ENCODE assay signal across 1 cellular context in the genomic region with DNA sequence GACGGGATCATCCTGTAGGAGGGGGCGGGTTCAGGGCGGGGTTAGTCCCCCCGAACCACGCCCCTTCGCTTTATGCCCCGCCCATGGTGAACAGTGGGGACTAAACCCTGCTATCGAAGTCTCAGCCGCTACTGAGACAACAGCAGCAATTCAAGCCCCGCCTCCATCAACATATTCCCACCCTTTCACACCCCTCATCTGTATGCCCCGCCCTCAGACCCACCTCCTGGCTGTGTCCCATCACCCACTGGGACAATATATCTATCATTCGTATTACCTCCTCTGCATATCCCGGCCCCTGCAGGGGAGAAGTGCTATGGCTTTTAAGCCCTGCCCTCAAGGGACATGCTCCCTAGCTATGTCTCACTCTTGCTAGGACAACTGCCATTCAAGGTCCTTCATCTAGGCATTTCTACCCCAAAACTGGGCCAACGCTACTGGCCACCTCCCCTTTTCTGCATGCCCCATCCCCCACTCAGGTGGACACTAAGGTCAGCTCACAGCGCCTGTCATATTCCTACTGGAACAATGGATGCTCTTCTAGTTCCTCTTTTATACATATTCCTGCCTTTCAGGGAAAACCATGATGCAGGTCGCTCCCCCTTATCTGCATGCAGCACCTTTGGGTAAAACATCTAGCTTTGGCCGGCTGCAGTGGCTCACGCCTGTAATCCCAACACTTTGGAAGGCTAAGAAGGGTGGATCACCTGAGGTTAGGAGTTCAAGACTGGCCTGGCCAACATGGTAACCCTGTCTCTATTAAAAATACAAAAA.
TF ChIP-seq lines count a peak whose summit lies in the region.

No MANE protein-coding gene starts in this region.

TF ChIP-seq in K562, 482 proteins besides CTCF, POLR2A, EP300 and RAD21 (continued from another document and continues in another):
- TF ChIP-seq, protein P1, sequence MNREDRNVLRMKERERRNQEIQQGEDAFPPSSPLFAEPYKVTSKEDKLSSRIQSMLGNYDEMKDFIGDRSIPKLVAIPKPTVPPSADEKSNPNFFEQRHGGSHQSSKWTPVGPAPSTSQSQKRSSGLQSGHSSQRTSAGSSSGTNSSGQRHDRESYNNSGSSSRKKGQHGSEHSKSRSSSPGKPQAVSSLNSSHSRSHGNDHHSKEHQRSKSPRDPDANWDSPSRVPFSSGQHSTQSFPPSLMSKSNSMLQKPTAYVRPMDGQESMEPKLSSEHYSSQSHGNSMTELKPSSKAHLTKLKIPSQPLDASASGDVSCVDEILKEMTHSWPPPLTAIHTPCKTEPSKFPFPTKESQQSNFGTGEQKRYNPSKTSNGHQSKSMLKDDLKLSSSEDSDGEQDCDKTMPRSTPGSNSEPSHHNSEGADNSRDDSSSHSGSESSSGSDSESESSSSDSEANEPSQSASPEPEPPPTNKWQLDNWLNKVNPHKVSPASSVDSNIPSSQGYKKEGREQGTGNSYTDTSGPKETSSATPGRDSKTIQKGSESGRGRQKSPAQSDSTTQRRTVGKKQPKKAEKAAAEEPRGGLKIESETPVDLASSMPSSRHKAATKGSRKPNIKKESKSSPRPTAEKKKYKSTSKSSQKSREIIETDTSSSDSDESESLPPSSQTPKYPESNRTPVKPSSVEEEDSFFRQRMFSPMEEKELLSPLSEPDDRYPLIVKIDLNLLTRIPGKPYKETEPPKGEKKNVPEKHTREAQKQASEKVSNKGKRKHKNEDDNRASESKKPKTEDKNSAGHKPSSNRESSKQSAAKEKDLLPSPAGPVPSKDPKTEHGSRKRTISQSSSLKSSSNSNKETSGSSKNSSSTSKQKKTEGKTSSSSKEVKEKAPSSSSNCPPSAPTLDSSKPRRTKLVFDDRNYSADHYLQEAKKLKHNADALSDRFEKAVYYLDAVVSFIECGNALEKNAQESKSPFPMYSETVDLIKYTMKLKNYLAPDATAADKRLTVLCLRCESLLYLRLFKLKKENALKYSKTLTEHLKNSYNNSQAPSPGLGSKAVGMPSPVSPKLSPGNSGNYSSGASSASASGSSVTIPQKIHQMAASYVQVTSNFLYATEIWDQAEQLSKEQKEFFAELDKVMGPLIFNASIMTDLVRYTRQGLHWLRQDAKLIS (CRISPR knock-in tag; IDR thresholded peaks at IDR 0.05), result no peak
- TF ChIP-seq PHTF2 (CRISPR knock-in tag; IDR thresholded peaks at IDR 0.05) (no peak), FUS (optimal IDR thresholded peaks at IDR 0.05; ENCODE audit: low read depth, low read length) (no peak), ETS2 (tag; IDR thresholded peaks at IDR 0.05; ENCODE audit: borderline replicate concordance, poor library complexity, severe bottlenecking) (no peak), FOXA3 (CRISPR knock-in tag; conservative IDR thresholded peaks at IDR 0.05 in 1 of 2, IDR thresholded peaks at IDR 0.05 in 1 of 2) (no peak), MTA1 (IDR thresholded peaks at IDR 0.05; ENCODE audit: borderline replicate concordance) (peak; percentile 62; the same call in 1 of the 2 replicates), CC2D1A (IDR thresholded peaks at IDR 0.05) (0 out of 2 replicates have a peak, but pooled peaks have one; percentile 16), BCOR (IDR thresholded peaks at IDR 0.05) (peak; percentile 67), ZNF174 (CRISPR knock-in tag; IDR thresholded peaks at IDR 0.05) (no peak), CEBPB (tag; IDR thresholded peaks at IDR 0.05) (no peak), PHB (CRISPR knock-in tag; IDR thresholded peaks at IDR 0.05) (no peak), NELFE (IDR thresholded peaks at IDR 0.05; ENCODE audit: insufficient read depth, insufficient read length) (no peak), ATF1 (CRISPR knock-in tag; IDR thresholded peaks at IDR 0.05) (no peak), ATF1 (tag; IDR thresholded peaks at IDR 0.05) (no peak), NFE2L1 (tag; IDR thresholded peaks at IDR 0.05; ENCODE audit: borderline replicate concordance, low read depth) (no peak)
- TF ChIP-seq, protein P2, sequence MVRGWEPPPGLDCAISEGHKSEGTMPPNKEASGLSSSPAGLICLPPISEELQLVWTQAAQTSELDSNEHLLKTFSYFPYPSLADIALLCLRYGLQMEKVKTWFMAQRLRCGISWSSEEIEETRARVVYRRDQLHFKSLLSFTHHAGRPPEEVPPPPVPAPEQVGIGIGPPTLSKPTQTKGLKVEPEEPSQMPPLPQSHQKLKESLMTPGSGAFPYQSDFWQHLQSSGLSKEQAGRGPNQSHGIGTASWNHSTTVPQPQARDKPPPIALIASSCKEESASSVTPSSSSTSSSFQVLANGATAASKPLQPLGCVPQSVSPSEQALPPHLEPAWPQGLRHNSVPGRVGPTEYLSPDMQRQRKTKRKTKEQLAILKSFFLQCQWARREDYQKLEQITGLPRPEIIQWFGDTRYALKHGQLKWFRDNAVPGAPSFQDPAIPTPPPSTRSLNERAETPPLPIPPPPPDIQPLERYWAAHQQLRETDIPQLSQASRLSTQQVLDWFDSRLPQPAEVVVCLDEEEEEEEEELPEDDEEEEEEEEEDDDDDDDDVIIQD (CRISPR knock-in tag; IDR thresholded peaks at IDR 0.05), result no peak
- TF ChIP-seq, protein P3, sequence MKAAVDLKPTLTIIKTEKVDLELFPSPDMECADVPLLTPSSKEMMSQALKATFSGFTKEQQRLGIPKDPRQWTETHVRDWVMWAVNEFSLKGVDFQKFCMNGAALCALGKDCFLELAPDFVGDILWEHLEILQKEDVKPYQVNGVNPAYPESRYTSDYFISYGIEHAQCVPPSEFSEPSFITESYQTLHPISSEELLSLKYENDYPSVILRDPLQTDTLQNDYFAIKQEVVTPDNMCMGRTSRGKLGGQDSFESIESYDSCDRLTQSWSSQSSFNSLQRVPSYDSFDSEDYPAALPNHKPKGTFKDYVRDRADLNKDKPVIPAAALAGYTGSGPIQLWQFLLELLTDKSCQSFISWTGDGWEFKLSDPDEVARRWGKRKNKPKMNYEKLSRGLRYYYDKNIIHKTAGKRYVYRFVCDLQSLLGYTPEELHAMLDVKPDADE (conservative IDR thresholded peaks at IDR 0.05; ENCODE audit: control insufficient read depth, low read depth, low read length), result no peak
- TF ChIP-seq, protein P4, sequence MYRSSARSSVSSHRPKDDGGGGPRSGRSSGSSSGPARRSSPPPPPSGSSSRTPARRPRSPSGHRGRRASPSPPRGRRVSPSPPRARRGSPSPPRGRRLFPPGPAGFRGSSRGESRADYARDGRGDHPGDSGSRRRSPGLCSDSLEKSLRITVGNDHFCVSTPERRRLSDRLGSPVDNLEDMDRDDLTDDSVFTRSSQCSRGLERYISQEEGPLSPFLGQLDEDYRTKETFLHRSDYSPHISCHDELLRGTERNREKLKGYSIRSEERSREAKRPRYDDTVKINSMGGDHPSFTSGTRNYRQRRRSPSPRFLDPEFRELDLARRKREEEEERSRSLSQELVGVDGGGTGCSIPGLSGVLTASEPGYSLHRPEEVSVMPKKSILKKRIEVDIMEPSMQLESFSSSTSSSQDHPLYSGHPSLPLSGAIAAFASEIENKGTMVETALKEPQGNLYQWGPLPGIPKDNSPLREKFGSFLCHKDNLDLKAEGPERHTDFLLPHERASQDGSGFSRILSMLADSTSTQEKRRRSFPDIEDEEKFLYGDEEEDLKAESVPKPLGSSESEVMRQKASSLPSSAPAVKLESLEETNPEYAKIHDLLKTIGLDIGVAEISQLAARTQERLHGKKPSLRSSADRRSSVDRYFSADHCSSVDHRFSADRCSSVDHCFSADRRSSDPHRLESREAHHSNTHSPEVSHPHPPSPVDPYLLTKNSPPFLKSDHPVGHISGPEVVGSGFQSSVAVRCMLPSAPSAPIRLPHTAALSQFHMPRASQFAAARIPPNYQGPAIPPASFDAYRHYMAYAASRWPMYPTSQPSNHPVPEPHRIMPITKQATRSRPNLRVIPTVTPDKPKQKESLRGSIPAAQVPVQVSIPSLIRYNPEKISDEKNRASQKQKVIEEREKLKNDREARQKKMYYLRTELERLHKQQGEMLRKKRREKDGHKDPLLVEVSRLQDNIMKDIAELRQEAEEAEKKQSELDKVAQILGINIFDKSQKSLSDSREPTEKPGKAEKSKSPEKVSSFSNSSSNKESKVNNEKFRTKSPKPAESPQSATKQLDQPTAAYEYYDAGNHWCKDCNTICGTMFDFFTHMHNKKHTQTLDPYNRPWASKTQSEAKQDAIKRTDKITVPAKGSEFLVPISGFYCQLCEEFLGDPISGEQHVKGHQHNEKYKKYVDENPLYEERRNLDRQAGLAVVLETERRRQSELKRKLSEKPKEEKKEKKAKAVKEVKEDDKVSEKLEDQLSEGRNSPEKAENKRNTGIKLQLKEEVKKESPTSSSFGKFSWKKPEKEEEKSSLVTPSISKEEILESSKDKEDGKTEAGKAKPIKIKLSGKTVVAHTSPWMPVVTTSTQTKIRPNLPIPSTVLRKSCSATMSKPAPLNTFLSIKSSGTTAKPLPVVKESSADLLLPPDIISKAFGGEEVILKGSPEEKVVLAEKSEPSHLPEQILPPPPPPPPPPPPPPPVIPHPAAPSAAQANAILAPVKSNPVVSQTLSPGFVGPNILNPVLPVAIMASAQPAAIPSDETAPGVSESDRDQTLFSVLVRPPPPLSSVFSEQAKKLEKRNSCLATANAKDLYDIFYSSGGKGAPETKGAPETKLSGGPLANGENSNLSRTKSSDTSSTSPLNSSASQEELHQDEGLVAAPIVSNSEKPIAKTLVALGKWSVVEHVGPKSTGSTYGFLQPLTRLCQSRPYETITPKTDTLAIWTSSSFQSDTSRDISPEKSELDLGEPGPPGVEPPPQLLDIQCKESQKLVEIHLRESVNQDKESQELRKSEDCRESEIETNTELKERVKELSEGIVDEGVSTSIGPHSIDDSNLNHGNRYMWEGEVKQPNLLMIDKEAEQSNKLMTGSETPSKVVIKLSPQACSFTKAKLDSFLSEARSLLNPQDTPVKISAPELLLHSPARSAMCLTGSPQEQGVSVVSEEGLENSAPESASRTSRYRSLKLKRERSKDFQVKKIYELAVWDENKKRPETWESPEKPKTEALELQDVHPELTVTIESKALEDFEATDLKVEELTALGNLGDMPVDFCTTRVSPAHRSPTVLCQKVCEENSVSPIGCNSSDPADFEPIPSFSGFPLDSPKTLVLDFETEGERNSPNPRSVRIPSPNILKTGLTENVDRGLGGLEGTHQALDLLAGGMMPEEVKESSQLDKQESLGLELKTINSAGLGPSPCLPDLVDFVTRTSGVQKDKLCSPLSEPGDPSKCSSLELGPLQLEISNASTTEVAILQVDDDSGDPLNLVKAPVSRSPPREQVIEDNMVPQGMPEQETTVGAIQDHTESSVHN (IDR thresholded peaks at IDR 0.05; ENCODE audit: borderline replicate concordance in 1 of 2, low read depth in 1 of 2), result no peak
- TF ChIP-seq, protein P5, sequence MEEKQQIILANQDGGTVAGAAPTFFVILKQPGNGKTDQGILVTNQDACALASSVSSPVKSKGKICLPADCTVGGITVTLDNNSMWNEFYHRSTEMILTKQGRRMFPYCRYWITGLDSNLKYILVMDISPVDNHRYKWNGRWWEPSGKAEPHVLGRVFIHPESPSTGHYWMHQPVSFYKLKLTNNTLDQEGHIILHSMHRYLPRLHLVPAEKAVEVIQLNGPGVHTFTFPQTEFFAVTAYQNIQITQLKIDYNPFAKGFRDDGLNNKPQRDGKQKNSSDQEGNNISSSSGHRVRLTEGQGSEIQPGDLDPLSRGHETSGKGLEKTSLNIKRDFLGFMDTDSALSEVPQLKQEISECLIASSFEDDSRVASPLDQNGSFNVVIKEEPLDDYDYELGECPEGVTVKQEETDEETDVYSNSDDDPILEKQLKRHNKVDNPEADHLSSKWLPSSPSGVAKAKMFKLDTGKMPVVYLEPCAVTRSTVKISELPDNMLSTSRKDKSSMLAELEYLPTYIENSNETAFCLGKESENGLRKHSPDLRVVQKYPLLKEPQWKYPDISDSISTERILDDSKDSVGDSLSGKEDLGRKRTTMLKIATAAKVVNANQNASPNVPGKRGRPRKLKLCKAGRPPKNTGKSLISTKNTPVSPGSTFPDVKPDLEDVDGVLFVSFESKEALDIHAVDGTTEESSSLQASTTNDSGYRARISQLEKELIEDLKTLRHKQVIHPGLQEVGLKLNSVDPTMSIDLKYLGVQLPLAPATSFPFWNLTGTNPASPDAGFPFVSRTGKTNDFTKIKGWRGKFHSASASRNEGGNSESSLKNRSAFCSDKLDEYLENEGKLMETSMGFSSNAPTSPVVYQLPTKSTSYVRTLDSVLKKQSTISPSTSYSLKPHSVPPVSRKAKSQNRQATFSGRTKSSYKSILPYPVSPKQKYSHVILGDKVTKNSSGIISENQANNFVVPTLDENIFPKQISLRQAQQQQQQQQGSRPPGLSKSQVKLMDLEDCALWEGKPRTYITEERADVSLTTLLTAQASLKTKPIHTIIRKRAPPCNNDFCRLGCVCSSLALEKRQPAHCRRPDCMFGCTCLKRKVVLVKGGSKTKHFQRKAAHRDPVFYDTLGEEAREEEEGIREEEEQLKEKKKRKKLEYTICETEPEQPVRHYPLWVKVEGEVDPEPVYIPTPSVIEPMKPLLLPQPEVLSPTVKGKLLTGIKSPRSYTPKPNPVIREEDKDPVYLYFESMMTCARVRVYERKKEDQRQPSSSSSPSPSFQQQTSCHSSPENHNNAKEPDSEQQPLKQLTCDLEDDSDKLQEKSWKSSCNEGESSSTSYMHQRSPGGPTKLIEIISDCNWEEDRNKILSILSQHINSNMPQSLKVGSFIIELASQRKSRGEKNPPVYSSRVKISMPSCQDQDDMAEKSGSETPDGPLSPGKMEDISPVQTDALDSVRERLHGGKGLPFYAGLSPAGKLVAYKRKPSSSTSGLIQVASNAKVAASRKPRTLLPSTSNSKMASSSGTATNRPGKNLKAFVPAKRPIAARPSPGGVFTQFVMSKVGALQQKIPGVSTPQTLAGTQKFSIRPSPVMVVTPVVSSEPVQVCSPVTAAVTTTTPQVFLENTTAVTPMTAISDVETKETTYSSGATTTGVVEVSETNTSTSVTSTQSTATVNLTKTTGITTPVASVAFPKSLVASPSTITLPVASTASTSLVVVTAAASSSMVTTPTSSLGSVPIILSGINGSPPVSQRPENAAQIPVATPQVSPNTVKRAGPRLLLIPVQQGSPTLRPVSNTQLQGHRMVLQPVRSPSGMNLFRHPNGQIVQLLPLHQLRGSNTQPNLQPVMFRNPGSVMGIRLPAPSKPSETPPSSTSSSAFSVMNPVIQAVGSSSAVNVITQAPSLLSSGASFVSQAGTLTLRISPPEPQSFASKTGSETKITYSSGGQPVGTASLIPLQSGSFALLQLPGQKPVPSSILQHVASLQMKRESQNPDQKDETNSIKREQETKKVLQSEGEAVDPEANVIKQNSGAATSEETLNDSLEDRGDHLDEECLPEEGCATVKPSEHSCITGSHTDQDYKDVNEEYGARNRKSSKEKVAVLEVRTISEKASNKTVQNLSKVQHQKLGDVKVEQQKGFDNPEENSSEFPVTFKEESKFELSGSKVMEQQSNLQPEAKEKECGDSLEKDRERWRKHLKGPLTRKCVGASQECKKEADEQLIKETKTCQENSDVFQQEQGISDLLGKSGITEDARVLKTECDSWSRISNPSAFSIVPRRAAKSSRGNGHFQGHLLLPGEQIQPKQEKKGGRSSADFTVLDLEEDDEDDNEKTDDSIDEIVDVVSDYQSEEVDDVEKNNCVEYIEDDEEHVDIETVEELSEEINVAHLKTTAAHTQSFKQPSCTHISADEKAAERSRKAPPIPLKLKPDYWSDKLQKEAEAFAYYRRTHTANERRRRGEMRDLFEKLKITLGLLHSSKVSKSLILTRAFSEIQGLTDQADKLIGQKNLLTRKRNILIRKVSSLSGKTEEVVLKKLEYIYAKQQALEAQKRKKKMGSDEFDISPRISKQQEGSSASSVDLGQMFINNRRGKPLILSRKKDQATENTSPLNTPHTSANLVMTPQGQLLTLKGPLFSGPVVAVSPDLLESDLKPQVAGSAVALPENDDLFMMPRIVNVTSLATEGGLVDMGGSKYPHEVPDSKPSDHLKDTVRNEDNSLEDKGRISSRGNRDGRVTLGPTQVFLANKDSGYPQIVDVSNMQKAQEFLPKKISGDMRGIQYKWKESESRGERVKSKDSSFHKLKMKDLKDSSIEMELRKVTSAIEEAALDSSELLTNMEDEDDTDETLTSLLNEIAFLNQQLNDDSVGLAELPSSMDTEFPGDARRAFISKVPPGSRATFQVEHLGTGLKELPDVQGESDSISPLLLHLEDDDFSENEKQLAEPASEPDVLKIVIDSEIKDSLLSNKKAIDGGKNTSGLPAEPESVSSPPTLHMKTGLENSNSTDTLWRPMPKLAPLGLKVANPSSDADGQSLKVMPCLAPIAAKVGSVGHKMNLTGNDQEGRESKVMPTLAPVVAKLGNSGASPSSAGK (IDR thresholded peaks at IDR 0.05), result no peak
